31 cellular contexts compared by ENCODE assay signal in genomic region chr2:42855221-42855970, GRCh38.
A peak's percentile ranks its signal among the peaks of the same experiment; 100 is the strongest.
DNase-seq lines count a peak whose midpoint lies in the region; ATAC-seq and TF ChIP-seq lines count a peak whose summit lies in the region.
"Had no signal": no experiment of that assay in that cellular context is flagged by ENCODE, and none has a peak within 500 bp of the region (broad histone marks: within the 10 kb centered on the region; RNA-seq: fewer than 3 reads in every experiment).

No MANE protein-coding gene starts in this region.

- H3K4me1 ChIP-seq in BLaER1 (peaks cover 59% of the 10 kb centered on the region), adipocyte (ENCODE audit: control insufficient read depth, insufficient read depth, low read length) (peaks cover 37% of the 10 kb centered on the region), suprapubic skin (peaks cover 56% of the 10 kb centered on the region)
- H3K4me1 ChIP-seq: A549 had no signal

- peak overlapping the region; percentile 84 for H3K4me2 ChIP-seq in BLaER1
- H3K4me2 ChIP-seq: A549, hepatocyte had no signal

- no peaks in the 10 kb centered on the region for H3K27me3 ChIP-seq in BLaER1
- H3K27me3 ChIP-seq in adipocyte (replicated peaks; ENCODE audit: control insufficient read depth, insufficient read depth, low read length) = no peaks in the 10 kb centered on the region
- H3K27me3 ChIP-seq in suprapubic skin = no peaks in the 10 kb centered on the region
- H3K27me3 ChIP-seq: hepatocyte, right atrium auricular region, SJCRH30, thyroid gland had no signal

- H3K9me3 Mint-ChIP-seq in nephron = no peaks in the 10 kb centered on the region
- H3K9me3 Mint-ChIP-seq: activated CD8-positive, alpha-beta T cell treated with anti-CD3 and anti-CD28 coated beads for 36 hours; activated naive CD8-positive, alpha-beta T cell treated with anti-CD3 and anti-CD28 coated beads, Interleukin-2, amount 10 ng/mL, durations not matched to agents 7 days and 5 days; dendritic cell treated with granulocyte-macrophage colony-stimulating factor and Interleukin-4, amounts not matched to agents 40 ng/mL and 50 ng/mL, for 4 days; IgD-negative memory B cell; stimulated activated naive CD8-positive, alpha-beta T cell treated with anti-CD3 and anti-CD28 coated beads, Interleukin-15, Interleukin-2, amounts not matched to agents 100 ng/mL and 50 ng/mL, for 24 hours had no signal

- H3K4me1 Mint-ChIP-seq in nephron = peaks cover 47% of the 10 kb centered on the region
- H3K4me1 Mint-ChIP-seq: central memory CD8-positive, alpha-beta T cell; IgD-negative memory B cell had no signal

- peak overlapping the region; percentile 81 to 91 (median 82) for H3K27ac Mint-ChIP-seq in nephron
- H3K27ac Mint-ChIP-seq: activated CD4-positive, alpha-beta T cell treated with anti-CD3 and anti-CD28 coated beads for 36 hours; activated CD8-positive, alpha-beta T cell treated with anti-CD3 and anti-CD28 coated beads for 36 hours; CD4-positive, alpha-beta T cell; dendritic cell treated with granulocyte-macrophage colony-stimulating factor and Interleukin-4, amounts not matched to agents 40 ng/mL and 50 ng/mL, for 4 days; stimulated activated naive CD8-positive, alpha-beta T cell treated with anti-CD3 and anti-CD28 coated beads, Interleukin-15, Interleukin-2, amounts not matched to agents 100 ng/mL and 50 ng/mL, for 24 hours had no signal

- peak overlapping the region; percentile 7; the same call in 1 of the 2 replicates for H3K9ac ChIP-seq in BLaER1
- peak overlapping the region; percentile 28 for H3K9ac ChIP-seq in adipocyte (ENCODE audit: low read length)

- DNase-seq in adipocyte (ENCODE audit: low read depth) = no peak
- no peak for DNase-seq in suprapubic skin (ENCODE audit: low spot score in 2 of 2)
- DNase-seq in NCI-H774 (lab: John Stamatoyannopoulos, UW) = no peak
- no peak for DNase-seq in NCI-H1436 (lab: John Stamatoyannopoulos, UW)
- DNase-seq: activated CD4-positive, alpha-beta T cell treated with anti-CD3 and anti-CD28 coated beads for 36 hours; activated CD8-positive, alpha-beta T cell treated with anti-CD3 and anti-CD28 coated beads for 36 hours; activated naive CD8-positive, alpha-beta T cell treated with anti-CD3 and anti-CD28 coated beads, Interleukin-2, amount 10 ng/mL, durations not matched to agents 7 days and 5 days; activated T-cell treated with anti-CD3 and anti-CD28 coated beads for 4 hours; CD4-positive, alpha-beta T cell; DND-41; GM23248; NCI-H146; NCI-H2107; NCI-H345; SJCRH30; stimulated activated CD8-positive, alpha-beta memory T cell treated with anti-CD3 and anti-CD28 coated beads, Interleukin-4, amount 100 ng/mL, for 48 hours; T-helper 9 cell; thyroid gland had no signal

- no peak for TF ChIP-seq EP300 in suprapubic skin (IDR thresholded peaks at IDR 0.05)

- H4K20me1 ChIP-seq in BLaER1 = no peaks in the 10 kb centered on the region

- H3K36me3 ChIP-seq in BLaER1 = no peaks in the 10 kb centered on the region
- H3K36me3 ChIP-seq in adipocyte (ENCODE audit: control insufficient read depth, insufficient read depth, low read length, severe bottlenecking) = no peaks in the 10 kb centered on the region
- H3K36me3 ChIP-seq in suprapubic skin = no peaks in the 10 kb centered on the region
- H3K36me3 ChIP-seq: right atrium auricular region, SJCRH30, thyroid gland had no signal

- ATAC-seq in HG03139 (IDR thresholded peaks at IDR 0.05; ENCODE audit: unreplicated experiment) (no peak), GM18519 (IDR thresholded peaks at IDR 0.05; ENCODE audit: low FRiP score, unreplicated experiment) (no peak)
- ATAC-seq: A549; activated CD4-positive, alpha-beta T cell treated with anti-CD3 and anti-CD28 coated beads for 36 hours; activated CD8-positive, alpha-beta T cell treated with anti-CD3 and anti-CD28 coated beads for 36 hours had no signal

- H3K27me3 Mint-ChIP-seq in nephron (ENCODE audit: low read depth) = no peaks in the 10 kb centered on the region
- H3K27me3 Mint-ChIP-seq: activated CD4-positive, alpha-beta T cell treated with anti-CD3 and anti-CD28 coated beads for 36 hours; activated CD8-positive, alpha-beta T cell treated with anti-CD3 and anti-CD28 coated beads for 36 hours; activated naive CD8-positive, alpha-beta T cell treated with anti-CD3 and anti-CD28 coated beads, Interleukin-2, amount 10 ng/mL, durations not matched to agents 7 days and 5 days; CD4-positive, alpha-beta T cell; central memory CD8-positive, alpha-beta T cell; IgD-negative memory B cell; stimulated activated naive CD8-positive, alpha-beta T cell treated with anti-CD3 and anti-CD28 coated beads, Interleukin-15, Interleukin-2, amounts not matched to agents 100 ng/mL and 50 ng/mL, for 24 hours had no signal

- no peak overlapping the region for H3K4me3 Mint-ChIP-seq in nephron
- H3K4me3 Mint-ChIP-seq: activated CD4-positive, alpha-beta T cell treated with anti-CD3 and anti-CD28 coated beads for 36 hours; activated CD8-positive, alpha-beta T cell treated with anti-CD3 and anti-CD28 coated beads for 36 hours; activated naive CD8-positive, alpha-beta T cell treated with anti-CD3 and anti-CD28 coated beads, Interleukin-2, amount 10 ng/mL, durations not matched to agents 7 days and 5 days; CD4-positive, alpha-beta T cell; central memory CD8-positive, alpha-beta T cell; dendritic cell treated with granulocyte-macrophage colony-stimulating factor and Interleukin-4, amounts not matched to agents 40 ng/mL and 50 ng/mL, for 4 days; IgD-negative memory B cell; stimulated activated naive CD8-positive, alpha-beta T cell treated with anti-CD3 and anti-CD28 coated beads, Interleukin-15, Interleukin-2, amounts not matched to agents 100 ng/mL and 50 ng/mL, for 24 hours had no signal

- H3K27ac ChIP-seq in BLaER1 (peak overlapping the region; percentile 58), suprapubic skin (peak overlapping the region; percentile 86)
- H3K27ac ChIP-seq: A549, VCaP had no signal

- no peak for TF ChIP-seq CTCF in nephron (IDR thresholded peaks at IDR 0.05; ENCODE audit: unreplicated experiment in 3 of 3)
- no peak for TF ChIP-seq CTCF in suprapubic skin (IDR thresholded peaks at IDR 0.05)

- H3K4me3 ChIP-seq in BLaER1 (no peak overlapping the region), adipocyte (ENCODE audit: low read length) (no peak overlapping the region), suprapubic skin (no peak overlapping the region)
- H3K4me3 ChIP-seq: A549, GM23248, hepatocyte, lung, right atrium auricular region, SJCRH30, thyroid gland had no signal

- H3K9me3 ChIP-seq in BLaER1 (no peaks in the 10 kb centered on the region), adipocyte (ENCODE audit: control insufficient read depth, low read length) (no peaks in the 10 kb centered on the region), suprapubic skin (no peaks in the 10 kb centered on the region)
- H3K9me3 ChIP-seq: SJCRH30, thyroid gland had no signal

- no peak for TF ChIP-seq POLR2A in suprapubic skin (IDR thresholded peaks at IDR 0.05)

- WGBS in suprapubic skin = 78% methylated on average over 7 of the region's 11 CpGs

- no peaks in the 10 kb centered on the region for H3K36me3 Mint-ChIP-seq in nephron (ENCODE audit: low read depth)
- H3K36me3 Mint-ChIP-seq: activated naive CD8-positive, alpha-beta T cell treated with anti-CD3 and anti-CD28 coated beads, Interleukin-2, amount 10 ng/mL, durations not matched to agents 7 days and 5 days had no signal
